In the genomic region with DNA sequence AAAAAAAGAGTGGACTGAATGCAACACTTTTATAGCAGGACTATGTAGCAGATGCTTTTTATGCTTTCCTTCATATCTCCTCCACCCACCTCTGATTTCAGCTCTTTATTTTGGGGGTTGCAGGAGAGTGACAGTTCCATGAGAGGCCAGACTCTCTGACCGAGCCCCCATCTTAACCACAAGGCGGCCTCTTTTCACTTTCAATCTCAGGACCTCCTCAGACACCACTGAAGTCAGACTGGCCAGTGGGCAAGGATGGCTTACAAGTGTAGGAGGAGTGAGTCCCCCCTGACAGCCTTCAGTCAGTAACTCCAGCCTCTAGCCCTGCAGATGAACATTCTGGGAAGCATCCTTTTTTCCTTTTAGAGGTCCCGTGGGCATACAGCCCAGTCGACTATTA, we compare ENCODE assay signal across 36 cellular contexts.
"Had no signal": no experiment of that assay in that cellular context is flagged by ENCODE, and none has a peak within 500 bp of the region (broad histone marks: within the 10 kb centered on the region; RNA-seq: fewer than 3 reads in every experiment).

No MANE protein-coding gene starts in this region.

- H3K27ac ChIP-seq: adrenal gland, body of pancreas, epithelial cell of prostate, WERI-Rb-1 had no signal

- H3K4me1 Mint-ChIP-seq: activated CD4-positive, alpha-beta T cell treated with anti-CD3 and anti-CD28 coated beads for 36 hours; activated CD4-positive, alpha-beta T cell treated with anti-CD3 and anti-CD28 coated beads, Interleukin-2, amount 10 ng/mL, durations not matched to agents 24 days and 14 days; activated CD8-positive, alpha-beta memory T cell treated with anti-CD3 and anti-CD28 coated beads, Interleukin-2, amount 10 ng/mL, durations not matched to agents 7 days and 5 days; activated naive CD4-positive, alpha-beta T cell treated with anti-CD3 and anti-CD28 coated beads, Interleukin-2, amount 50 U/mL, for 24 hours; activated naive CD8-positive, alpha-beta T cell treated with anti-CD3 and anti-CD28 coated beads for 36 hours; activated naive CD8-positive, alpha-beta T cell treated with anti-CD3 and anti-CD28 coated beads, Interleukin-2, amount 50 U/mL, for 24 hours had no signal

- H3K4me3 Mint-ChIP-seq: activated CD4-positive, alpha-beta memory T cell treated with anti-CD3 and anti-CD28 coated beads for 36 hours; activated CD4-positive, alpha-beta T cell treated with anti-CD3 and anti-CD28 coated beads for 36 hours; activated CD4-positive, alpha-beta T cell treated with anti-CD3 and anti-CD28 coated beads, Interleukin-2, amount 10 ng/mL, durations not matched to agents 24 days and 14 days; activated CD8-positive, alpha-beta memory T cell treated with anti-CD3 and anti-CD28 coated beads, Interleukin-2, amount 10 ng/mL, durations not matched to agents 7 days and 5 days; activated CD8-positive, alpha-beta T cell treated with anti-CD3 and anti-CD28 coated beads, Interleukin-2, amount 10 ng/mL, durations not matched to agents 7 days and 5 days; activated naive CD4-positive, alpha-beta T cell treated with anti-CD3 and anti-CD28 coated beads for 36 hours; activated naive CD4-positive, alpha-beta T cell treated with anti-CD3 and anti-CD28 coated beads, Interleukin-2, amount 50 U/mL, for 24 hours; activated naive CD8-positive, alpha-beta T cell treated with anti-CD3 and anti-CD28 coated beads for 36 hours; activated naive CD8-positive, alpha-beta T cell treated with anti-CD3 and anti-CD28 coated beads, Interleukin-2, amount 50 U/mL, for 24 hours; activated T-helper 1 cell treated with anti-CD3 and anti-CD28 coated beads, Interleukin-12 subunit alpha, Interleukin-12 subunit beta, Interleukin-2, Interleukin-4 antibody, amounts not matched to agents 30 ng/mL and 10 ng/mL and 1 ng/mL, durations not matched to agents 14 hours and 24 hours and 36 hours; effector memory CD8-positive, alpha-beta T cell; T-helper 2 cell treated with Interferon-gamma antibody and Interleukin-4, amounts not matched to agents 5 μg/mL and 100 μg/mL, for 36 hours had no signal

- ATAC-seq: activated CD4-positive, alpha-beta T cell treated with anti-CD3 and anti-CD28 coated beads for 36 hours; activated CD8-positive, alpha-beta memory T cell treated with anti-CD3 and anti-CD28 coated beads, Interleukin-2, amount 10 ng/mL, durations not matched to agents 7 days and 5 days; activated CD8-positive, alpha-beta T cell treated with anti-CD3 and anti-CD28 coated beads, Interleukin-2, amount 10 ng/mL, durations not matched to agents 7 days and 5 days; activated naive CD8-positive, alpha-beta T cell treated with anti-CD3 and anti-CD28 coated beads, Interleukin-2, amount 50 U/mL, for 24 hours; body of pancreas; effector memory CD8-positive, alpha-beta T cell had no signal

- H3K9me3 ChIP-seq: adrenal gland, body of pancreas had no signal

- H3K36me3 ChIP-seq: adrenal gland, WERI-Rb-1 had no signal

- H3K27me3 Mint-ChIP-seq: activated CD4-positive, alpha-beta T cell treated with anti-CD3 and anti-CD28 coated beads, Interleukin-2, amount 10 ng/mL, durations not matched to agents 24 days and 14 days had no signal

- H3K4me3 ChIP-seq: adrenal gland, body of pancreas had no signal

- H3K9me3 Mint-ChIP-seq: activated CD4-positive, alpha-beta memory T cell treated with anti-CD3 and anti-CD28 coated beads for 36 hours; activated CD4-positive, alpha-beta T cell treated with anti-CD3 and anti-CD28 coated beads, Interleukin-2, amount 10 ng/mL, durations not matched to agents 24 days and 14 days; activated naive CD4-positive, alpha-beta T cell treated with anti-CD3 and anti-CD28 coated beads for 36 hours; activated naive CD4-positive, alpha-beta T cell treated with anti-CD3 and anti-CD28 coated beads, Interleukin-2, amount 50 U/mL, for 24 hours; activated naive CD8-positive, alpha-beta T cell treated with anti-CD3 and anti-CD28 coated beads for 36 hours; activated naive CD8-positive, alpha-beta T cell treated with anti-CD3 and anti-CD28 coated beads, Interleukin-2, amount 50 U/mL, for 24 hours; activated T-helper 2 cell treated with anti-CD3 and anti-CD28 coated beads, Interferon-gamma antibody, Interleukin-2, Interleukin-4, amounts not matched to agents 10 μg/mL and 5 μg/mL and 100 μg/mL, durations not matched to agents 14 hours and 24 hours and 36 hours; T-helper 2 cell treated with Interferon-gamma antibody and Interleukin-4, amounts not matched to agents 5 μg/mL and 100 μg/mL, for 36 hours had no signal

- H3K27me3 ChIP-seq: adrenal gland, body of pancreas had no signal

- FAIRE-seq: colon, endometrium, endothelial cell of umbilical vein, frontal cortex had no signal

- DNase-seq: activated CD4-positive, alpha-beta memory T cell treated with anti-CD3 and anti-CD28 coated beads for 36 hours; activated CD4-positive, alpha-beta T cell treated with anti-CD3 and anti-CD28 coated beads for 36 hours; activated CD4-positive, alpha-beta T cell treated with anti-CD3 and anti-CD28 coated beads, Interleukin-2, amount 10 ng/mL, durations not matched to agents 24 days and 14 days; activated CD4-positive, CD25-positive, alpha-beta regulatory T cell; activated CD4-positive, CD25-positive, alpha-beta regulatory T cell treated with anti-CD3 and anti-CD28 coated beads, Interleukin-2, amount 50 U/mL, for 72 hours; activated CD8-positive, alpha-beta memory T cell treated with anti-CD3 and anti-CD28 coated beads, Interleukin-2, amount 10 ng/mL, durations not matched to agents 7 days and 5 days; activated CD8-positive, alpha-beta memory T cell treated with anti-CD3 and anti-CD28 coated beads, Interleukin-2, amount 50 U/mL, for 4 hours; activated CD8-positive, alpha-beta T cell treated with anti-CD3 and anti-CD28 coated beads, Interleukin-2, amount 10 ng/mL, durations not matched to agents 7 days and 5 days; activated effector memory CD4-positive, alpha-beta T cell treated with anti-CD3 and anti-CD28 coated beads, Interleukin-2, amount 50 U/mL, for 16 hours; activated naive CD4-positive, alpha-beta T cell treated with anti-CD3 and anti-CD28 coated beads for 36 hours; activated naive CD8-positive, alpha-beta T cell treated with anti-CD3 and anti-CD28 coated beads for 36 hours; activated naive CD8-positive, alpha-beta T cell treated with anti-CD3 and anti-CD28 coated beads, Interleukin-2, amount 50 U/mL, for 24 hours; activated T-cell treated with anti-CD3 and anti-CD28 coated beads, Interleukin-2, amount 50 U/mL, for 1 hour; activated T-cell treated with anti-CD3 and anti-CD28 coated beads, Interleukin-2, amount 50 U/mL, for 48 hours; adrenal gland; amygdala; aorta; body of pancreas; caudate nucleus; cortex of kidney; dermis blood vessel endothelial cell; effector CD4-positive, alpha-beta T cell; effector memory CD8-positive, alpha-beta T cell; head of caudate nucleus; hypothalamus; T1000; WERI-Rb-1 had no signal

- H3K4me1 ChIP-seq: adrenal gland, body of pancreas had no signal

- H3K27ac Mint-ChIP-seq: activated CD4-positive, alpha-beta memory T cell treated with anti-CD3 and anti-CD28 coated beads for 36 hours; activated CD4-positive, alpha-beta T cell treated with anti-CD3 and anti-CD28 coated beads for 36 hours; activated CD4-positive, alpha-beta T cell treated with anti-CD3 and anti-CD28 coated beads, Interleukin-2, amount 10 ng/mL, durations not matched to agents 24 days and 14 days; activated CD8-positive, alpha-beta memory T cell treated with anti-CD3 and anti-CD28 coated beads, Interleukin-2, amount 10 ng/mL, durations not matched to agents 7 days and 5 days; activated CD8-positive, alpha-beta T cell treated with anti-CD3 and anti-CD28 coated beads, Interleukin-2, amount 10 ng/mL, durations not matched to agents 7 days and 5 days; activated naive CD4-positive, alpha-beta T cell treated with anti-CD3 and anti-CD28 coated beads for 36 hours; activated naive CD4-positive, alpha-beta T cell treated with anti-CD3 and anti-CD28 coated beads, Interleukin-2, amount 50 U/mL, for 24 hours; activated naive CD8-positive, alpha-beta T cell treated with anti-CD3 and anti-CD28 coated beads for 36 hours; activated naive CD8-positive, alpha-beta T cell treated with anti-CD3 and anti-CD28 coated beads, Interleukin-2, amount 50 U/mL, for 24 hours; activated T-helper 1 cell treated with anti-CD3 and anti-CD28 coated beads, Interleukin-12 subunit alpha, Interleukin-12 subunit beta, Interleukin-2, Interleukin-4 antibody, amounts not matched to agents 30 ng/mL and 10 ng/mL and 1 ng/mL, durations not matched to agents 14 hours and 24 hours and 36 hours; activated T-helper 2 cell treated with anti-CD3 and anti-CD28 coated beads, Interferon-gamma antibody, Interleukin-2, Interleukin-4, amounts not matched to agents 10 μg/mL and 5 μg/mL and 100 μg/mL, durations not matched to agents 14 hours and 24 hours and 36 hours; effector memory CD8-positive, alpha-beta T cell; T-helper 2 cell treated with Interferon-gamma antibody and Interleukin-4, amounts not matched to agents 5 μg/mL and 100 μg/mL, for 36 hours had no signal

- H3K36me3 Mint-ChIP-seq: activated CD4-positive, alpha-beta memory T cell treated with anti-CD3 and anti-CD28 coated beads for 36 hours; activated CD8-positive, alpha-beta memory T cell treated with anti-CD3 and anti-CD28 coated beads, Interleukin-2, amount 10 ng/mL, durations not matched to agents 7 days and 5 days; activated naive CD4-positive, alpha-beta T cell treated with anti-CD3 and anti-CD28 coated beads, Interleukin-2, amount 50 U/mL, for 24 hours; activated naive CD8-positive, alpha-beta T cell treated with anti-CD3 and anti-CD28 coated beads for 36 hours had no signal
